In genomic region chrX:37844622-37845021, GRCh38 we compare ENCODE assay signal across 21 cellular contexts. TPM values are rescaled to one million over a fixed set of nuclear protein-coding genes. Genes with fewer than 3 reads are reported as not detected.
A peak's percentile ranks its signal among the peaks of the same experiment; 100 is the strongest.
DNase-seq lines count a peak whose midpoint lies in the region; ATAC-seq, FAIRE-seq and TF ChIP-seq lines count a peak whose summit lies in the region.
"Had no signal": no experiment of that assay in that cellular context is flagged by ENCODE, and none has a peak within 500 bp of the region (broad histone marks: within the 10 kb centered on the region; RNA-seq: fewer than 3 reads in every experiment).

No MANE protein-coding gene starts in this region.

- TF ChIP-seq CTCF in A549 (IDR thresholded peaks at IDR 0.05) = no peak
- TF ChIP-seq CTCF in stomach (IDR thresholded peaks at IDR 0.05) = no peak
- no peak for TF ChIP-seq CTCF in suprapubic skin (IDR thresholded peaks at IDR 0.05)

- H3K27ac Mint-ChIP-seq in CD8-positive, alpha-beta memory T cell = peak overlapping the region in 6 of 8 donors; percentile 1 to 77 (median 50)
- H3K27ac Mint-ChIP-seq in activated T-helper 17 cell treated with anti-CD3 and anti-CD28 coated beads, Interleukin-2, amount 50 U/mL, for 72 hours = peak overlapping the region; percentile 77
- H3K27ac Mint-ChIP-seq: CD14-positive monocyte had no signal

- POLR2A ChIA-PET in A549 (lab: Yijun Ruan, JAX) = no interaction called here
- POLR2A ChIA-PET in CD8-positive, alpha-beta memory T cell (lab: Charles Lee) = no interaction called here

- no peaks in the 10 kb centered on the region for H3K9me3 ChIP-seq in A549
- no peaks in the 10 kb centered on the region for H3K9me3 ChIP-seq in CD8-positive, alpha-beta memory T cell (ENCODE audit: low read length)
- H3K9me3 ChIP-seq in stomach = peaks cover 0 to 3% (median 0%) of the 10 kb centered on the region in 4 donors
- no peaks in the 10 kb centered on the region for H3K9me3 ChIP-seq in suprapubic skin
- H3K9me3 ChIP-seq: HAP-1, Peyer's patch had no signal

- H3K36me3 Mint-ChIP-seq in CD8-positive, alpha-beta memory T cell = peaks cover 0 to 27% (median 1%) of the 10 kb centered on the region in 3 donors
- H3K36me3 Mint-ChIP-seq in activated T-helper 17 cell treated with anti-CD3 and anti-CD28 coated beads, Interleukin-2, amount 50 U/mL, for 72 hours (ENCODE audit: low read depth) = peaks cover 51% of the 10 kb centered on the region

- no peak for TF ChIP-seq RAD21 in A549 (conservative IDR thresholded peaks at IDR 0.05 in 1 of 2, IDR thresholded peaks at IDR 0.05 in 1 of 2)

- H3K4me1 Mint-ChIP-seq in CD8-positive, alpha-beta memory T cell = peaks cover 27 to 45% (median 43%) of the 10 kb centered on the region in 3 donors
- no peaks in the 10 kb centered on the region for H3K4me1 Mint-ChIP-seq in activated T-helper 17 cell treated with anti-CD3 and anti-CD28 coated beads, Interleukin-2, amount 50 U/mL, for 72 hours

- CTCF ChIA-PET in A549 (lab: Yijun Ruan, JAX) = no interaction called here
- CTCF ChIA-PET in CD8-positive, alpha-beta memory T cell (lab: Charles Lee) = no interaction called here

- no peak for ATAC-seq in A549
- ATAC-seq in activated T-helper 17 cell treated with anti-CD3 and anti-CD28 coated beads, Interleukin-2, amount 50 U/mL, for 72 hours (replicated peaks) = no peak

- no peak for TF ChIP-seq POLR2A in A549 (IDR thresholded peaks at IDR 0.05; ENCODE audit: low read length)
- TF ChIP-seq POLR2A in stomach (IDR thresholded peaks at IDR 0.05) = no peak
- no peak for TF ChIP-seq POLR2A in suprapubic skin (IDR thresholded peaks at IDR 0.05)

- H3K27ac ChIP-seq in A549 = no peak overlapping the region
- no peak overlapping the region for H3K27ac ChIP-seq in CD8-positive, alpha-beta memory T cell (ENCODE audit: low read depth, low read length)
- peak overlapping the region; percentile 31 for H3K27ac ChIP-seq in epithelial cell of prostate
- no peak overlapping the region for H3K27ac ChIP-seq in stomach
- no peak overlapping the region for H3K27ac ChIP-seq in suprapubic skin
- H3K27ac ChIP-seq: Peyer's patch, SK-N-MC had no signal

- TF ChIP-seq EP300 in A549 (IDR thresholded peaks at IDR 0.05) (no peak), stomach (IDR thresholded peaks at IDR 0.05) (no peak), suprapubic skin (IDR thresholded peaks at IDR 0.05) (no peak)

- intact Hi-C loops in stomach (cut with DNase I; ENCODE audit: low total_unique reads) = no loop called here

- H3K4me3 ChIP-seq in A549 = no peak overlapping the region
- H3K4me3 ChIP-seq in CD8-positive, alpha-beta memory T cell (ENCODE audit: low read length) = no peak overlapping the region
- no peak overlapping the region for H3K4me3 ChIP-seq in stomach
- H3K4me3 ChIP-seq in suprapubic skin = no peak overlapping the region
- H3K4me3 ChIP-seq: HAP-1, Peyer's patch, SK-N-MC had no signal

- H3K4me3 Mint-ChIP-seq in CD8-positive, alpha-beta memory T cell = no peak overlapping the region
- H3K4me3 Mint-ChIP-seq in activated T-helper 17 cell treated with anti-CD3 and anti-CD28 coated beads, Interleukin-2, amount 50 U/mL, for 72 hours = peak overlapping the region; percentile 85
- H3K4me3 Mint-ChIP-seq: CD14-positive monocyte had no signal

- FAIRE-seq in A549 (lab: Jason Lieb, UNC) = peak; percentile 7
- FAIRE-seq: D721Med had no signal

- no peaks in the 10 kb centered on the region for H3K9me3 Mint-ChIP-seq in CD8-positive, alpha-beta memory T cell
- H3K9me3 Mint-ChIP-seq in activated T-helper 17 cell treated with anti-CD3 and anti-CD28 coated beads, Interleukin-2, amount 50 U/mL, for 72 hours = no peaks in the 10 kb centered on the region

- DNase-seq in A549 (ENCODE audit: low read depth in 1 of 2, low spot score in 1 of 2) (no peak), epithelial cell of prostate (ENCODE audit: low read depth, low spot score) (peak; percentile 16), stomach (no peak), suprapubic skin (ENCODE audit: low spot score in 2 of 2) (no peak), SW480 (ENCODE audit: low spot score) (no peak)
- no peak for DNase-seq in CD8-positive, alpha-beta memory T cell
- DNase-seq: AML-193, DMS79 treated with DMSO at 0.1 percent for 48 hours, KG1, NCI-H1436, NCI-H2029 treated with DMSO at 0.1 percent for 48 hours, NCI-H510A, NCI-H82, Peyer's patch, Right ventricle myocardium superior had no signal

- H3K36me3 ChIP-seq in CD8-positive, alpha-beta memory T cell (ENCODE audit: insufficient read depth, low read length) = no peaks in the 10 kb centered on the region
- H3K36me3 ChIP-seq in stomach (peaks cover 0 to 8% (median 3%) of the 10 kb centered on the region in 4 donors), suprapubic skin (no peaks in the 10 kb centered on the region)
- H3K36me3 ChIP-seq: HAP-1, Peyer's patch had no signal

- H3K4me2 ChIP-seq in A549 = no peak overlapping the region

- no peaks in the 10 kb centered on the region for H3K27me3 ChIP-seq in CD8-positive, alpha-beta memory T cell (ENCODE audit: insufficient read depth, low read length, poor library complexity, severe bottlenecking)
- H3K27me3 ChIP-seq in stomach (peaks cover 0 to 5% (median 0%) of the 10 kb centered on the region in 3 donors), suprapubic skin (no peaks in the 10 kb centered on the region)
- H3K27me3 ChIP-seq: Peyer's patch had no signal

- H3K4me1 ChIP-seq in A549 = peaks cover 14% of the 10 kb centered on the region; the same call in 2 of the 3 replicates
- peaks cover 4% of the 10 kb centered on the region for H3K4me1 ChIP-seq in CD8-positive, alpha-beta memory T cell (ENCODE audit: insufficient read depth, low read length)
- H3K4me1 ChIP-seq in stomach = peaks cover 0 to 9% (median 0%) of the 10 kb centered on the region in 4 donors
- no peaks in the 10 kb centered on the region for H3K4me1 ChIP-seq in suprapubic skin
- H3K4me1 ChIP-seq: Peyer's patch had no signal

- peaks cover 0 to 5% of the 10 kb centered on the region in 2 donors for H3K27me3 Mint-ChIP-seq in CD8-positive, alpha-beta memory T cell
- H3K27me3 Mint-ChIP-seq in activated T-helper 17 cell treated with anti-CD3 and anti-CD28 coated beads, Interleukin-2, amount 50 U/mL, for 72 hours = no peaks in the 10 kb centered on the region

TF ChIP-seq in A549, 52 proteins besides CTCF, POLR2A, EP300 and RAD21 (continues in another document):
- no peak for TF ChIP-seq ATOH8 (CRISPR knock-in tag; IDR thresholded peaks at IDR 0.05; ENCODE audit: low read depth)
- no peak for TF ChIP-seq ZNF302 (CRISPR knock-in tag; IDR thresholded peaks at IDR 0.05)
- TF ChIP-seq RFX5 (IDR thresholded peaks at IDR 0.05) = no peak
- no peak for TF ChIP-seq ZSCAN20 (CRISPR knock-in tag; IDR thresholded peaks at IDR 0.05)
- no peak for TF ChIP-seq HOXA7 (CRISPR knock-in tag; IDR thresholded peaks at IDR 0.05)
- TF ChIP-seq HEYL (CRISPR knock-in tag; IDR thresholded peaks at IDR 0.05) = no peak
- no peak for TF ChIP-seq EHF (CRISPR knock-in tag; IDR thresholded peaks at IDR 0.05)
- no peak for TF ChIP-seq REST (IDR thresholded peaks at IDR 0.05)
- TF ChIP-seq HOXB5 (CRISPR knock-in tag; IDR thresholded peaks at IDR 0.05) = no peak
- no peak for TF ChIP-seq MAX (IDR thresholded peaks at IDR 0.05)

RNA-seq across cellular contexts. Expression of gene DYNLT3, which starts 2.7 kb away (rescaled TPM):
- polyA plus RNA-seq in A549 (2011; rRNA removed) = 23.2 and 26.8 TPM in 2 replicates
- polyA plus RNA-seq in A549 (2012; cell fraction: cytosol; rRNA removed) = 3.9 and 4.6 TPM in 2 replicates
- 1.1 and 2.3 TPM in 2 replicates for polyA plus RNA-seq in A549 (2012; cell fraction: nucleus; rRNA removed)
- 22.8 to 27.3 TPM (median 27.1 TPM) in 3 replicates for polyA plus RNA-seq in A549 (2017; fragmentation: RNase III; extraction: RNeasy Plus Mini Kit Qiagen cat#74134 plus additional on column Dnase treatment)
- polyA minus RNA-seq in A549 (2011; rRNA and poly(A)+ RNA removed) = 7.0 and 12.1 TPM in 2 replicates
- 10 to 100 TPM; 17.2 to 20.5 TPM for total RNA-seq in CD8-positive, alpha-beta memory T cell
- 44.9 TPM for polyA plus RNA-seq in CD8-positive, alpha-beta memory T cell
- total RNA-seq in activated T-helper 17 cell treated with anti-CD3 and anti-CD28 coated beads, Interleukin-2, amount 50 U/mL, for 72 hours = 10 to 100 TPM; 16.9 to 55.8 TPM
- 10 to 100 TPM in 4 of 5 donors, 1 to 10 TPM in 1; 8.2 to 47.0 (median 14.7) TPM for total RNA-seq in stomach
- 10 to 100 TPM; 20.6 to 41.2 (median 35.5) TPM for polyA plus RNA-seq in stomach
- 10 to 100 TPM; 10.5 to 16.9 (median 11.1) TPM for total RNA-seq in suprapubic skin
- total RNA-seq: G401 had no signal
